In genomic region chr18:8699126-8699525, GRCh38 we compare ENCODE assay signal across 28 cellular contexts.
"Had no signal": no experiment of that assay in that cellular context is flagged by ENCODE, and none has a peak within 500 bp of the region (broad histone marks: within the 10 kb centered on the region; RNA-seq: fewer than 3 reads in every experiment).

No MANE protein-coding gene starts in this region.

- FAIRE-seq: colon, keratinocyte, small intestine had no signal

- H3K36me3 Mint-ChIP-seq: mesothelial cell of epicardium; naive B cell; natural killer cell treated with Interleukin-12 subunit alpha and Interleukin-12 subunit beta and Interleukin-15 and Interleukin-18, amount 100 ng/mL, for 72 hours had no signal

- H3K36me3 ChIP-seq: gastrocnemius medialis, left lung, neutrophil, right lobe of liver, thoracic aorta, transverse colon, upper lobe of right lung, uterus had no signal

- H3K4me3 ChIP-seq: gastrocnemius medialis, left lung, mucosa of descending colon, right lobe of liver, thoracic aorta, transverse colon, upper lobe of right lung, uterus had no signal

- H2AFZ ChIP-seq: parathyroid adenoma had no signal

- H3K9me3 ChIP-seq: gastrocnemius medialis, left lung, mucosa of descending colon, neutrophil, right lobe of liver, thoracic aorta, transverse colon, upper lobe of right lung, uterus had no signal

- H3K27ac Mint-ChIP-seq: endodermal cell; mesothelial cell of epicardium; natural killer cell treated with Interleukin-12 subunit alpha and Interleukin-12 subunit beta and Interleukin-15 and Interleukin-18, amount 100 ng/mL, for 72 hours had no signal

- ATAC-seq: esophagus mucosa; gastrocnemius medialis; left cardiac atrium; left lung; mucosa of descending colon; natural killer cell treated with Interleukin-12 subunit alpha and Interleukin-12 subunit beta and Interleukin-15 and Interleukin-18, amount 100 ng/mL, for 72 hours; right lobe of liver; stimulated activated naive CD8-positive, alpha-beta T cell treated with anti-CD3 and anti-CD28 coated beads, Interleukin-15, Interleukin-2, amounts not matched to agents 100 U/mL and 50 U/mL, for 24 hours; upper lobe of right lung had no signal

- H3K9ac ChIP-seq: parathyroid adenoma had no signal

- H3K4me1 ChIP-seq: uterus had no signal

- DNase-seq: effector CD8-positive, alpha-beta T cell; endodermal cell; foreskin fibroblast; gastrocnemius medialis; left cardiac atrium; left lung; mesenchymal stem cell; mucosa of descending colon; naive B cell; right lobe of liver; small intestine; stimulated activated CD4-positive, alpha-beta T cell treated with anti-CD3 and anti-CD28 coated beads, Interleukin-15, amount 100 ng/mL, for 24 hours; stimulated activated CD4-positive, alpha-beta T cell treated with anti-CD3 and anti-CD28 coated beads, Interleukin-2, amount 100 ng/mL, for 48 hours; stimulated activated naive CD8-positive, alpha-beta T cell treated with anti-CD3 and anti-CD28 coated beads, Interleukin-15, Interleukin-2, amounts not matched to agents 100 U/mL and 50 U/mL, for 24 hours; substantia nigra; transverse colon; upper lobe of right lung; uterus had no signal

- H3K9me3 Mint-ChIP-seq: endodermal cell; mesothelial cell of epicardium; naive B cell; natural killer cell treated with Interleukin-12 subunit alpha and Interleukin-12 subunit beta and Interleukin-15 and Interleukin-18, amount 100 ng/mL, for 72 hours; neural crest cell had no signal

- H3K27me3 ChIP-seq: gastrocnemius medialis, right lobe of liver, upper lobe of right lung, uterus had no signal

- H3K27ac ChIP-seq: epithelial cell of prostate, gastrocnemius medialis, left lung, neutrophil, parathyroid adenoma, right lobe of liver, thoracic aorta, transverse colon, upper lobe of right lung, uterus had no signal

- H3K4me3 Mint-ChIP-seq: endodermal cell; mesothelial cell of epicardium; natural killer cell treated with Interleukin-12 subunit alpha and Interleukin-12 subunit beta and Interleukin-15 and Interleukin-18, amount 100 ng/mL, for 72 hours; neural crest cell had no signal
